1 cellular context compared by ENCODE assay signal in the genomic region with DNA sequence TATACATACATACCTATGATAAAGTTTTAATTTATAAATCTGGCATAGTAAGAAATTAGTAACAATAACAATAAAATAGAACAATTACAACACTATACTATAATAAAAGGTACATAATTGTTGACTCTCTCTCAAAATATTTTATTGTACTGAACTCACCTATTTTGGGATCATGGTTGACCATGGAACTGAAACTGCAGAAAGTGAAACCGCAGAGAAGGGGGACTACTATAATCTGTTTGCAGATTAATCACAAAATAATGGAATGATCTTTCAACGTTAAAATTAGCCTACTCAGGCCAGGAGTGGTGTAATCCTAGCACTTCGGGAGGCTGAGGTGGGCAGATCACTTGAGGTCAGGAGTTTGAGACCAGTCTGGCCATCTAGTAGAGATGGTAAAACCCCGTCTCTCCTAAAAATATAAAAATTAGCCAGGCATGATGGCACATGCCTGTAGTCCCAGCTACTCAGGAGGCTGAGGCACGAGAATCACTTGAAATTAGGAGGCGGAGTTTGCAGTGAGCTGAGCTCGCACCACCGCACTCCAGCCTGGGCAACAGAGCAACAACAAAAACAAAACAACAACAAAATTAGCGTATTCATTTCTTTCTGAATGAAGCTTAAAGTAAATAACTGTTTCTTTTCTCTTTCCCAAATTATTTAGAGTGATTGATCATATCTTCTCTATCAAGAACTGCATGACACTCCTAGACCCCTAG.
TF ChIP-seq lines count a peak whose summit lies in the region.

No MANE protein-coding gene starts in this region.

TF ChIP-seq in SK-N-SH, 30 proteins besides CTCF, POLR2A, EP300 and RAD21:
- TF ChIP-seq, protein P1, sequence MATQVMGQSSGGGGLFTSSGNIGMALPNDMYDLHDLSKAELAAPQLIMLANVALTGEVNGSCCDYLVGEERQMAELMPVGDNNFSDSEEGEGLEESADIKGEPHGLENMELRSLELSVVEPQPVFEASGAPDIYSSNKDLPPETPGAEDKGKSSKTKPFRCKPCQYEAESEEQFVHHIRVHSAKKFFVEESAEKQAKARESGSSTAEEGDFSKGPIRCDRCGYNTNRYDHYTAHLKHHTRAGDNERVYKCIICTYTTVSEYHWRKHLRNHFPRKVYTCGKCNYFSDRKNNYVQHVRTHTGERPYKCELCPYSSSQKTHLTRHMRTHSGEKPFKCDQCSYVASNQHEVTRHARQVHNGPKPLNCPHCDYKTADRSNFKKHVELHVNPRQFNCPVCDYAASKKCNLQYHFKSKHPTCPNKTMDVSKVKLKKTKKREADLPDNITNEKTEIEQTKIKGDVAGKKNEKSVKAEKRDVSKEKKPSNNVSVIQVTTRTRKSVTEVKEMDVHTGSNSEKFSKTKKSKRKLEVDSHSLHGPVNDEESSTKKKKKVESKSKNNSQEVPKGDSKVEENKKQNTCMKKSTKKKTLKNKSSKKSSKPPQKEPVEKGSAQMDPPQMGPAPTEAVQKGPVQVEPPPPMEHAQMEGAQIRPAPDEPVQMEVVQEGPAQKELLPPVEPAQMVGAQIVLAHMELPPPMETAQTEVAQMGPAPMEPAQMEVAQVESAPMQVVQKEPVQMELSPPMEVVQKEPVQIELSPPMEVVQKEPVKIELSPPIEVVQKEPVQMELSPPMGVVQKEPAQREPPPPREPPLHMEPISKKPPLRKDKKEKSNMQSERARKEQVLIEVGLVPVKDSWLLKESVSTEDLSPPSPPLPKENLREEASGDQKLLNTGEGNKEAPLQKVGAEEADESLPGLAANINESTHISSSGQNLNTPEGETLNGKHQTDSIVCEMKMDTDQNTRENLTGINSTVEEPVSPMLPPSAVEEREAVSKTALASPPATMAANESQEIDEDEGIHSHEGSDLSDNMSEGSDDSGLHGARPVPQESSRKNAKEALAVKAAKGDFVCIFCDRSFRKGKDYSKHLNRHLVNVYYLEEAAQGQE (IDR thresholded peaks at IDR 0.05; ENCODE audit: low read depth, low read length), result no peak
- TF ChIP-seq TAF1 (IDR thresholded peaks at IDR 0.05; ENCODE audit: borderline replicate concordance, low read depth, low read length), result no peak
